20 cellular contexts compared by ENCODE assay signal in genomic region chr3:128149632-128150031, GRCh38.
"Had no signal": no experiment of that assay in that cellular context is flagged by ENCODE, and none has a peak within 500 bp of the region (broad histone marks: within the 10 kb centered on the region; RNA-seq: fewer than 3 reads in every experiment).

No MANE protein-coding gene starts in this region.

- H3K9me3 Mint-ChIP-seq: activated naive CD4-positive, alpha-beta T cell treated with anti-CD3 and anti-CD28 coated beads for 36 hours; activated naive CD8-positive, alpha-beta T cell treated with anti-CD3 and anti-CD28 coated beads, Interleukin-2, amount 10 ng/mL, durations not matched to agents 7 days and 5 days had no signal

- H3K36me3 ChIP-seq: lower lobe of right lung, prostate gland, tibial artery had no signal

- H3K27ac Mint-ChIP-seq: activated naive CD4-positive, alpha-beta T cell treated with anti-CD3 and anti-CD28 coated beads for 36 hours; activated naive CD8-positive, alpha-beta T cell treated with anti-CD3 and anti-CD28 coated beads, Interleukin-2, amount 10 ng/mL, durations not matched to agents 7 days and 5 days; activated T-cell treated with anti-CD3 and anti-CD28 coated beads, Interleukin-2, amount 50 U/mL, for 72 hours; stimulated activated effector memory CD8-positive, alpha-beta T cell treated with anti-CD3 and anti-CD28 coated beads, Interleukin-12 subunit alpha, Interleukin-12 subunit beta, amount 100 ng/mL, for 72 hours; WTC11 had no signal

- H3K4me3 ChIP-seq: lower lobe of right lung, prostate gland, tibial artery had no signal

- H3K27ac ChIP-seq: lower lobe of right lung, prostate gland, tibial artery had no signal

- H3K9me3 ChIP-seq: lower lobe of right lung, prostate gland, tibial artery had no signal

- H3K4me3 Mint-ChIP-seq: activated naive CD4-positive, alpha-beta T cell treated with anti-CD3 and anti-CD28 coated beads for 36 hours; activated naive CD8-positive, alpha-beta T cell treated with anti-CD3 and anti-CD28 coated beads, Interleukin-2, amount 10 ng/mL, durations not matched to agents 7 days and 5 days; activated T-cell treated with anti-CD3 and anti-CD28 coated beads, Interleukin-2, amount 50 U/mL, for 72 hours; naive thymus-derived CD4-positive, alpha-beta T cell; neural crest cell; stimulated activated effector memory CD8-positive, alpha-beta T cell treated with anti-CD3 and anti-CD28 coated beads, Interleukin-12 subunit alpha, Interleukin-12 subunit beta, amount 100 ng/mL, for 72 hours; stimulated activated naive CD8-positive, alpha-beta T cell treated with anti-CD3 and anti-CD28 coated beads, Interleukin-15, amount 100 ng/mL, for 72 hours; WTC11 had no signal

- DNase-seq: activated effector memory CD4-positive, alpha-beta T cell treated with Interleukin-2 at 50 U/mL for 16 hours; activated naive CD4-positive, alpha-beta T cell treated with anti-CD3 and anti-CD28 coated beads for 36 hours; activated naive CD8-positive, alpha-beta T cell treated with anti-CD3 and anti-CD28 coated beads, Interleukin-2, amount 10 ng/mL, durations not matched to agents 7 days and 5 days; activated T-cell treated with anti-CD3 and anti-CD28 coated beads, Interleukin-2, amount 50 U/mL, for 72 hours; dermis blood vessel endothelial cell; effector CD8-positive, alpha-beta T cell; lower lobe of right lung; naive thymus-derived CD4-positive, alpha-beta T cell; occipital lobe; small intestine; stimulated activated CD4-positive, alpha-beta T cell treated with anti-CD3 and anti-CD28 coated beads, Interleukin-2, amount 100 ng/mL, for 24 hours; stimulated activated naive CD8-positive, alpha-beta T cell treated with anti-CD3 and anti-CD28 coated beads, Interleukin-15, amount 100 ng/mL, for 72 hours; T-helper 1 cell; T-helper 9 cell had no signal

- H3K27me3 ChIP-seq: tibial artery had no signal

- H3K27me3 Mint-ChIP-seq: activated naive CD8-positive, alpha-beta T cell treated with anti-CD3 and anti-CD28 coated beads, Interleukin-2, amount 10 ng/mL, durations not matched to agents 7 days and 5 days; naive thymus-derived CD4-positive, alpha-beta T cell; stimulated activated naive CD8-positive, alpha-beta T cell treated with anti-CD3 and anti-CD28 coated beads, Interleukin-15, amount 100 ng/mL, for 72 hours had no signal

- H3K4me1 ChIP-seq: prostate gland had no signal

- H3K36me3 Mint-ChIP-seq: WTC11 had no signal

- ATAC-seq: activated T-cell treated with anti-CD3 and anti-CD28 coated beads, Interleukin-2, amount 50 U/mL, for 72 hours; left colon; lower lobe of right lung; naive thymus-derived CD4-positive, alpha-beta T cell; stimulated activated effector memory CD8-positive, alpha-beta T cell treated with anti-CD3 and anti-CD28 coated beads, Interleukin-12 subunit alpha, Interleukin-12 subunit beta, amount 100 ng/mL, for 72 hours; stimulated activated naive CD8-positive, alpha-beta T cell treated with anti-CD3 and anti-CD28 coated beads, Interleukin-15, amount 100 ng/mL, for 72 hours; WTC11 had no signal
